ENCODE assay signal across 8 cellular contexts in the genomic region with DNA sequence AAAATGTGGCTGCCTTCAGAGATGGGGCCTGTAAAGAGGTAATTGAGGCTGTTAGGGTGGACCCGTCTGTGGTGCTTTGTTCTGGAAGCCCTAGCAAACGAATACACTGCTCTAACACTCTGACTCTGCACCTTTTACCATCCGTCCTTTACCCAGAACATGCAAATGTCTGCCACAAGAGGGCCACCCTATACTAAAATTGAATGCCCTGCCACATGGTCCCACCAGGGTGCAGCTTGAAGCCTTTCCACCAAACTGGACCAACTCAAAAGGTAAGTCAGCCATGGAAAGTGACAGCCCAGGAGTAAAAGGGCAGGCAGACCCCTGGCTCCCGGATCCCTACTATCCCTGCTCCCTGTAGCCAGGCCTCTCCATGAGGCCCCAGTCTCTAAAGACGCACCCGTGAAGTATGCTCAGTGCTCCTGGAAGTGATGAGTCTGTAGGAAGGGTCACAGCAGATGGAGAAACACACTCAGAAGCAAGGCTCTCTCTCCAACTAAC. TPM values are rescaled to one million over a fixed set of nuclear protein-coding genes. Genes with fewer than 3 reads are reported as not detected.
DNase-seq lines count a peak whose midpoint lies in the region; ATAC-seq and TF ChIP-seq lines count a peak whose summit lies in the region.

No MANE protein-coding gene starts in this region.

- no peak overlapping the region for H3K27ac Mint-ChIP-seq in activated CD4-positive, alpha-beta T cell treated with anti-CD3 and anti-CD28 coated beads, Interleukin-2, amount 10 ng/mL, durations not matched to agents 7 days and 5 days

- H3K36me3 Mint-ChIP-seq in activated CD4-positive, alpha-beta T cell treated with anti-CD3 and anti-CD28 coated beads, Interleukin-2, amount 10 ng/mL, durations not matched to agents 7 days and 5 days (ENCODE audit: low read depth): no peaks in the 10 kb centered on the region

- DNase-seq in GM19240 (ENCODE audit: insufficient read length, low spot score): peak; percentile 48
- DNase-seq in NCI-H526 (lab: John Stamatoyannopoulos, UW): peak; percentile 68 to 85
- DNase-seq in activated CD4-positive, alpha-beta T cell treated with anti-CD3 and anti-CD28 coated beads, Interleukin-2, amount 10 ng/mL, durations not matched to agents 7 days and 5 days: peak; percentile 79
- peak; percentile 83 for DNase-seq in dedifferentiated amniotic fluid mesenchymal stem cell (ENCODE audit: extremely low spot score)
- DNase-seq in medulla oblongata (ENCODE audit: extremely low spot score): peak; percentile 87
- DNase-seq in stimulated activated CD8-positive, alpha-beta memory T cell treated with anti-CD3 and anti-CD28 coated beads, Interleukin-2, amount 100 ng/mL, for 1 hour (ENCODE audit: low read depth in 2 of 2): peak; percentile 22 to 36

- H3K27me3 Mint-ChIP-seq in activated CD4-positive, alpha-beta T cell treated with anti-CD3 and anti-CD28 coated beads, Interleukin-2, amount 10 ng/mL, durations not matched to agents 7 days and 5 days: peaks cover 21% of the 10 kb centered on the region

- POLR2A ChIA-PET in activated CD4-positive, alpha-beta T cell treated with anti-CD3 and anti-CD28 coated beads, Interleukin-2, amount 10 ng/mL, durations not matched to agents 7 days and 5 days (lab: Charles Lee): no interaction called here

- H3K27ac ChIP-seq in C4-2B: no peak overlapping the region

- H3K9me3 Mint-ChIP-seq in activated CD4-positive, alpha-beta T cell treated with anti-CD3 and anti-CD28 coated beads, Interleukin-2, amount 10 ng/mL, durations not matched to agents 7 days and 5 days: no peaks in the 10 kb centered on the region

- no peak overlapping the region for H3K4me3 Mint-ChIP-seq in activated CD4-positive, alpha-beta T cell treated with anti-CD3 and anti-CD28 coated beads, Interleukin-2, amount 10 ng/mL, durations not matched to agents 7 days and 5 days

- ATAC-seq in HG03457 (IDR thresholded peaks at IDR 0.05; ENCODE audit: unreplicated experiment): peak; percentile 84

- CTCF ChIA-PET in activated CD4-positive, alpha-beta T cell treated with anti-CD3 and anti-CD28 coated beads, Interleukin-2, amount 10 ng/mL, durations not matched to agents 7 days and 5 days (lab: Charles Lee): interaction anchor here (0.9 to 1.6 kb wide), 6 partner anchors 26 to 145 kb away, joined by 3 to 9 read pairs (median 3); partner anchors contain the start of genes DSTN and RRBP1

- peak; percentile 85 for TF ChIP-seq CTCF in C4-2B (conservative IDR thresholded peaks at IDR 0.05)

- peaks cover 30% of the 10 kb centered on the region for H3K4me1 Mint-ChIP-seq in activated CD4-positive, alpha-beta T cell treated with anti-CD3 and anti-CD28 coated beads, Interleukin-2, amount 10 ng/mL, durations not matched to agents 7 days and 5 days

RNA-seq across cellular contexts. Expression of gene BFSP1, which starts 5.8 kb away (rescaled TPM):
- 1 to 10 TPM; 2.0 to 2.2 TPM for total RNA-seq in activated CD4-positive, alpha-beta T cell treated with anti-CD3 and anti-CD28 coated beads, Interleukin-2, amount 10 ng/mL, durations not matched to agents 7 days and 5 days

RNA-seq across cellular contexts. Expression of gene DSTN, which starts 32.9 kb away (rescaled TPM):
- total RNA-seq in activated CD4-positive, alpha-beta T cell treated with anti-CD3 and anti-CD28 coated beads, Interleukin-2, amount 10 ng/mL, durations not matched to agents 7 days and 5 days: 10 to 100 TPM; 77.4 to 83.3 TPM

Comparison
In these comparisons a context has a peak if more than half of its experiments do, and no peak if none do; other contexts are left out.
1. DNase-seq: peak in every context shown above with its lines; median percentile 87 in medulla oblongata; 83 in dedifferentiated amniotic fluid mesenchymal stem cell; 79 in activated CD4-positive, alpha-beta T cell treated with anti-CD3 and anti-CD28 coated beads, Interleukin-2, amount 10 ng/mL, durations not matched to agents 7 days and 5 days; 76 in NCI-H526; 48 in GM19240; 29 in stimulated activated CD8-positive, alpha-beta memory T cell treated with anti-CD3 and anti-CD28 coated beads, Interleukin-2, amount 100 ng/mL, for 1 hour.